ENCODE assay signal across 25 cellular contexts in genomic region chr7:56028942-56029630, GRCh38. TPM values are rescaled to one million over a fixed set of nuclear protein-coding genes. Genes with fewer than 3 reads are reported as not detected.
A peak's percentile ranks its signal among the peaks of the same experiment; 100 is the strongest.
DNase-seq lines count a peak whose midpoint lies in the region; ATAC-seq, FAIRE-seq and TF ChIP-seq lines count a peak whose summit lies in the region.
"Had no signal": no experiment of that assay in that cellular context is flagged by ENCODE, and none has a peak within 500 bp of the region (broad histone marks: within the 10 kb centered on the region; RNA-seq: fewer than 3 reads in every experiment).

No MANE protein-coding gene starts in this region.

- H3K36me3 ChIP-seq in PC-9 (ENCODE audit: low read depth), result peaks cover 52% of the 10 kb centered on the region
- no peaks in the 10 kb centered on the region for H3K36me3 ChIP-seq in transverse colon
- H3K36me3 ChIP-seq: prostate gland had no signal

- no peak overlapping the region for H3K4me3 ChIP-seq in PC-9
- H3K4me3 ChIP-seq in transverse colon, result no peak overlapping the region
- H3K4me3 ChIP-seq: left lung, prostate gland, smooth muscle cell, tibial nerve had no signal

- 39 to 67% methylated on average over 5 to 9 of the region's 9 CpGs for WGBS in transverse colon (ENCODE audit: low coverage in 1 of 2), 2 donors

- CTCF ChIA-PET in PC-9 (lab: Charles Lee), result no interaction called here

- TF ChIP-seq CTCF in PC-9 (conservative IDR thresholded peaks at IDR 0.05) (no peak), transverse colon (IDR thresholded peaks at IDR 0.05) (no peak)

- no peak for FAIRE-seq in GM12892 (lab: Jason Lieb, UNC)
- FAIRE-seq: colon, TTC549 had no signal

- H3K27ac ChIP-seq in PC-9 (0 out of 2 replicates have a peak overlapping the region, but pooled peaks have one; percentile 10), transverse colon (peak overlapping the region in 2 of 4 donors; percentile 51 to 56)
- H3K27ac ChIP-seq: left lung, prostate gland, tibial nerve had no signal

- H3F3A ChIP-seq in PC-9 (ENCODE audit: insufficient read depth, low read depth), result peaks cover 22% of the 10 kb centered on the region

- peaks cover 5% of the 10 kb centered on the region for H3K4me1 ChIP-seq in PC-9 (replicated peaks; ENCODE audit: insufficient read depth)
- peaks cover 0 to 18% (median 8%) of the 10 kb centered on the region in 4 donors for H3K4me1 ChIP-seq in transverse colon
- H3K4me1 ChIP-seq: prostate gland had no signal

- no peaks in the 10 kb centered on the region for H3K9me2 ChIP-seq in PC-9 (ENCODE audit: insufficient read depth)

- in situ Hi-C loops in transverse colon (cut with MboI; ENCODE audit: low pct_ligation_motif_present in 1 of 4, low pct_unique_long_range_greater_than_20kb in 1 of 4, low sequenced_read_pairs in 3 of 4), result loop anchor here in 1 of 4 donors (25.0 kb wide), 1 partner anchor 1017 kb away; the partner anchor contains the start of gene EGFR

- no peak overlapping the region for H3K4me2 ChIP-seq in PC-9
- H3K4me2 ChIP-seq: smooth muscle cell had no signal

- no peaks in the 10 kb centered on the region for H3K27me3 ChIP-seq in PC-9 (ENCODE audit: insufficient read depth, low read depth)
- no peaks in the 10 kb centered on the region for H3K27me3 ChIP-seq in transverse colon
- H3K27me3 ChIP-seq: left lung, tibial nerve had no signal

- ATAC-seq in esophagus mucosa, result peak; percentile 23
- ATAC-seq: activated T-cell treated with anti-CD3 and anti-CD28 coated beads, Interleukin-2, amount 50 U/mL, for 72 hours; effector memory CD8-positive, alpha-beta T cell; left lung; stimulated activated naive CD8-positive, alpha-beta T cell treated with anti-CD3 and anti-CD28 coated beads, Interleukin-15, Interleukin-2, amounts not matched to agents 100 U/mL and 50 U/mL, for 24 hours had no signal

- H2AFZ ChIP-seq in PC-9, result no peak overlapping the region

- H3K79me2 ChIP-seq in PC-9 (ENCODE audit: low read depth), result peaks cover 27% of the 10 kb centered on the region

- POLR2A ChIA-PET in PC-9 (lab: Charles Lee; ENCODE audit: unreplicated experiment), result interaction anchor here (0.6 kb wide), 1 partner anchor 21 kb away, joined by 4 read pairs; no protein-coding TSS in a partner anchor

- TF ChIP-seq EP300 in transverse colon (IDR thresholded peaks at IDR 0.05; ENCODE audit: low read depth), result no peak

- no peak for TF ChIP-seq POLR2A in GM12892 (IDR thresholded peaks at IDR 0.05; ENCODE audit: low read depth, low read length)
- TF ChIP-seq POLR2A in transverse colon (IDR thresholded peaks at IDR 0.05), result no peak

- TSS peak; percentile 4 for BruUV-seq in PC-9 (replicated peaks; lab: Mats Ljungman, UMichigan)

- H4K20me1 ChIP-seq in PC-9 (ENCODE audit: insufficient read depth), result peaks cover 22% of the 10 kb centered on the region

- DNase-seq in ELR (ENCODE audit: low read depth) (peak; percentile 63), PC-9 (peak in 1 of 2 experiments; percentile 71), mucosa of gallbladder (ENCODE audit: low spot score) (peak; percentile 32), GM12892 (ENCODE audit: insufficient read length) (no peak), transverse colon (no peak), activated gamma-delta T cell treated with Interleukin-2 at 50 U/mL for 16 hours (no peak)
- DNase-seq in central memory CD4-positive, alpha-beta T cell, result no peak
- DNase-seq: activated CD8-positive, alpha-beta memory T cell treated with anti-CD3 and anti-CD28 coated beads for 24 hours; activated naive CD4-positive, alpha-beta T cell treated with anti-CD3 and anti-CD28 coated beads, Interleukin-2, amount 50 U/mL, for 16 hours; activated T-cell treated with anti-CD3 and anti-CD28 coated beads, Interleukin-2, amount 50 U/mL, for 72 hours; aorta; effector memory CD8-positive, alpha-beta T cell; KG1; left lung; midbrain; NCI-H187; NCI-H510A; stimulated activated CD4-positive, alpha-beta T cell treated with anti-CD3 and anti-CD28 coated beads, Interleukin-2, amount 100 ng/mL, for 48 hours; stimulated activated naive CD8-positive, alpha-beta T cell treated with anti-CD3 and anti-CD28 coated beads, Interleukin-15, Interleukin-2, amounts not matched to agents 100 U/mL and 50 U/mL, for 24 hours had no signal

- intact Hi-C loops in PC-9 (cut with micrococcal nuclease; ENCODE audit: unreplicated experiment) (no loop called here), transverse colon (cut with DNase I; ENCODE audit: low total_unique reads) (no loop called here)

- H3K9me3 ChIP-seq in PC-9 (ENCODE audit: insufficient read depth, low read depth) (no peaks in the 10 kb centered on the region), transverse colon (no peaks in the 10 kb centered on the region)
- H3K9me3 ChIP-seq: left lung, prostate gland, tibial nerve had no signal

RNA-seq across cellular contexts. Expression of gene PSPH, which starts 22.2 kb away (rescaled TPM):
- total RNA-seq in PC-9 (2021) (89.5 and 103 TPM in 2 replicates), esophagus mucosa (27.5 TPM), mucosa of gallbladder (33.4 TPM), transverse colon (10 to 100 TPM in 2 of 4 donors, 1 to 10 TPM in 2; 8.9 to 15.1 (median 10.0) TPM)
- polyA plus RNA-seq in GM12892 (2012; ENCODE audit: missing spikeins), result 16.2 TPM

RNA-seq across cellular contexts. Expression of gene CCT6A, which starts 22.5 kb away (rescaled TPM):
- total RNA-seq in PC-9 (2021) (308 and 323 TPM in 2 replicates), esophagus mucosa (81.3 TPM), mucosa of gallbladder (87.6 TPM), transverse colon (10 to 100 TPM; 47.9 to 92.9 (median 70.9) TPM)
- 239 TPM for polyA plus RNA-seq in GM12892 (2012; ENCODE audit: missing spikeins)

RNA-seq across cellular contexts. Expression of gene SUMF2, which starts 35.0 kb away (rescaled TPM):
- total RNA-seq in PC-9 (2021), result 256 and 305 TPM in 2 replicates
- total RNA-seq in esophagus mucosa, result 91.7 TPM
- total RNA-seq in mucosa of gallbladder, result 245 TPM
- 71.8 TPM for polyA plus RNA-seq in GM12892 (2012; ENCODE audit: missing spikeins)
- total RNA-seq in transverse colon, result 100 to 1,000 TPM in 3 of 4 donors, 10 to 100 TPM in 1; 93.4 to 481 (median 127) TPM

Comparison
In these comparisons a context has a peak if more than half of its experiments do, and no peak if none do; other contexts are left out.
1. DNase-seq: peak in ELR (single experiment) and mucosa of gallbladder (single experiment); none in GM12892 (single experiment), transverse colon (single experiment), activated gamma-delta T cell treated with Interleukin-2 at 50 U/mL for 16 hours (single experiment) and central memory CD4-positive, alpha-beta T cell (single experiment).